Comparison of ENCODE assay signal across 8 cellular contexts in genomic region chr7:128883622-128884549, GRCh38. TPM values are rescaled to one million over a fixed set of nuclear protein-coding genes. Genes with fewer than 3 reads are reported as not detected.
DNase-seq lines count a peak whose midpoint lies in the region; ATAC-seq, FAIRE-seq and TF ChIP-seq lines count a peak whose summit lies in the region.
"Had no signal": no experiment of that assay in that cellular context is flagged by ENCODE, and none has a peak within 500 bp of the region (broad histone marks: within the 10 kb centered on the region; RNA-seq: fewer than 3 reads in every experiment).

No MANE protein-coding gene starts in this region.

- H3K9me3 ChIP-seq in mammary epithelial cell (replicated peaks; ENCODE audit: insufficient read depth, low read length): no peaks in the 10 kb centered on the region

- no peak overlapping the region for H3K9ac ChIP-seq in mammary epithelial cell (ENCODE audit: insufficient read depth, low read length)

- BruUV-seq in mammary epithelial cell (replicated peaks; lab: Mats Ljungman, UMichigan): no TSS peak

- intact Hi-C loops in mammary epithelial cell (cut with micrococcal nuclease): loop anchor here (1.0 to 5.0 kb wide), 2 partner anchors 207 to 537 kb away; no protein-coding TSS in a partner anchor

- ATAC-seq in HG02938 (IDR thresholded peaks at IDR 0.05; ENCODE audit: unreplicated experiment): peak; percentile 70

- no peaks in the 10 kb centered on the region for H4K20me1 ChIP-seq in mammary epithelial cell (ENCODE audit: insufficient read depth, low read length)

- no peak overlapping the region for H2AFZ ChIP-seq in mammary epithelial cell (ENCODE audit: low read depth, low read length)

- TF ChIP-seq POLR2A in GM12892 (IDR thresholded peaks at IDR 0.05; ENCODE audit: low read depth, low read length): peak; percentile 71

- WGBS in mammary epithelial cell (ENCODE audit: low coverage, missing lambda C conversion rate): 48% methylated on average over 19 of the region's 22 CpGs

- peaks cover 8% of the 10 kb centered on the region for H3K4me1 ChIP-seq in mammary epithelial cell (ENCODE audit: insufficient read depth, low read length)

- in situ Hi-C loops in mammary epithelial cell (cut with MboI; ENCODE audit: low sequenced_read_pairs in 2 of 2): loop anchor here (10.0 kb wide), 1 partner anchor 409 kb away; the partner anchor contains the start of gene METTL2B (in 2 of the 2)

- no peak overlapping the region for H3K27ac ChIP-seq in mammary epithelial cell (ENCODE audit: insufficient read depth, low read depth, low read length)

- no peak overlapping the region for H3K4me3 ChIP-seq in mammary epithelial cell (replicated peaks in 1 of 3; ENCODE audit: insufficient read depth in 1 of 3, low read depth in 2 of 3, low read length in 3 of 3)

- dilution Hi-C loops in mammary epithelial cell (cut with HindIII; ENCODE audit: low sequenced_read_pairs): no loop called here

- no peak overlapping the region for H3K4me2 ChIP-seq in mammary epithelial cell (ENCODE audit: insufficient read depth, low read depth, low read length)

- H3K36me3 ChIP-seq in mammary epithelial cell (ENCODE audit: insufficient read depth, low read length): no peaks in the 10 kb centered on the region

- no peaks in the 10 kb centered on the region for H3K79me2 ChIP-seq in mammary epithelial cell (ENCODE audit: insufficient read depth, low read length)

- peak; percentile 89 for FAIRE-seq in GM12892 (lab: Jason Lieb, UNC)

- peak; percentile 85 to 90 for TF ChIP-seq CTCF in mammary epithelial cell (conservative IDR thresholded peaks at IDR 0.05 in 1 of 2, IDR thresholded peaks at IDR 0.05 in 1 of 2; ENCODE audit: extremely low read depth in 1 of 2, insufficient read depth in 1 of 2, low read depth in 1 of 2, low read length in 2 of 2)

- no peaks in the 10 kb centered on the region for H3K27me3 ChIP-seq in mammary epithelial cell (ENCODE audit: insufficient read depth, low read length)

- DNase-seq in GM12892 (ENCODE audit: insufficient read length): peak; percentile 98
- DNase-seq in NCI-H345 (lab: John Stamatoyannopoulos, UW): peak; percentile 75
- DNase-seq in activated CD4-positive, CD25-positive, alpha-beta regulatory T cell (lab: John Stamatoyannopoulos, UW): peak; percentile 72 to 84 (median 76)
- DNase-seq in mammary epithelial cell: peak; percentile 47
- DNase-seq in left kidney (ENCODE audit: low read depth, low spot score): peak; percentile 89
- peak; percentile 74 to 86 for DNase-seq in stimulated activated CD4-positive, alpha-beta T cell treated with anti-CD3 and anti-CD28 coated beads, Interleukin-4, amount 100 ng/mL, for 4 hours

- CTCF ChIA-PET in mammary epithelial cell (lab: Charles Lee; ENCODE audit: low non-redundant PET): interaction anchor here (0.6 to 1.0 kb wide), 7 partner anchors 20 to 1329 kb away, joined by 3 to 6 read pairs (median 4); no protein-coding TSS in a partner anchor

RNA-seq across cellular contexts. Expression of gene ATP6V1F, which starts 21.2 kb away (rescaled TPM):
- 260 TPM for polyA plus RNA-seq in GM12892 (2012; ENCODE audit: missing spikeins)
- 100 to 1,000 TPM in 1 of 2 donors, 10 to 100 TPM in 1; 83.7 to 171 TPM for total RNA-seq in mammary epithelial cell
- polyA plus RNA-seq in mammary epithelial cell: 304 TPM
- 81.7 TPM for polyA minus RNA-seq in mammary epithelial cell

RNA-seq across cellular contexts. Expression of gene KCP, which starts 26.6 kb away (rescaled TPM):
- 3.1 TPM for polyA plus RNA-seq in GM12892 (2012; ENCODE audit: missing spikeins)
- total RNA-seq in mammary epithelial cell: under 1 TPM in 1 of 2 donors, not detected in 1; 0.50 TPM
- polyA plus RNA-seq in mammary epithelial cell: 0.20 TPM
- polyA minus RNA-seq in mammary epithelial cell: not detected
- total RNA-seq: pulmonary artery endothelial cell had no signal

RNA-seq across cellular contexts. Expression of gene FLNC, which starts 53.7 kb away (rescaled TPM):
- polyA plus RNA-seq in GM12892 (2012; ENCODE audit: missing spikeins): 0.08 TPM
- 1 to 10 TPM; 1.8 to 1.9 TPM for total RNA-seq in mammary epithelial cell
- 0.03 TPM for polyA plus RNA-seq in mammary epithelial cell
- polyA minus RNA-seq in mammary epithelial cell: 0.52 TPM

RNA-seq across cellular contexts. Expression of gene IRF5, which starts 53.8 kb away (rescaled TPM):
- 52.9 TPM for polyA plus RNA-seq in GM12892 (2012; ENCODE audit: missing spikeins)
- 10 to 100 TPM; 10.9 to 12.7 TPM for total RNA-seq in mammary epithelial cell
- polyA plus RNA-seq in mammary epithelial cell: 2.8 TPM
- polyA minus RNA-seq in mammary epithelial cell: 4.5 TPM

Comparison
In these comparisons a context has a peak if more than half of its experiments do, and no peak if none do; other contexts are left out.
1. DNase-seq: peak in every context shown above with its lines; median percentile 98 in GM12892; 89 in left kidney; 80 in stimulated activated CD4-positive, alpha-beta T cell treated with anti-CD3 and anti-CD28 coated beads, Interleukin-4, amount 100 ng/mL, for 4 hours; 76 in activated CD4-positive, CD25-positive, alpha-beta regulatory T cell; 75 in NCI-H345; 47 in mammary epithelial cell.